ENCODE assay signal across 8 cellular contexts in the genomic region with DNA sequence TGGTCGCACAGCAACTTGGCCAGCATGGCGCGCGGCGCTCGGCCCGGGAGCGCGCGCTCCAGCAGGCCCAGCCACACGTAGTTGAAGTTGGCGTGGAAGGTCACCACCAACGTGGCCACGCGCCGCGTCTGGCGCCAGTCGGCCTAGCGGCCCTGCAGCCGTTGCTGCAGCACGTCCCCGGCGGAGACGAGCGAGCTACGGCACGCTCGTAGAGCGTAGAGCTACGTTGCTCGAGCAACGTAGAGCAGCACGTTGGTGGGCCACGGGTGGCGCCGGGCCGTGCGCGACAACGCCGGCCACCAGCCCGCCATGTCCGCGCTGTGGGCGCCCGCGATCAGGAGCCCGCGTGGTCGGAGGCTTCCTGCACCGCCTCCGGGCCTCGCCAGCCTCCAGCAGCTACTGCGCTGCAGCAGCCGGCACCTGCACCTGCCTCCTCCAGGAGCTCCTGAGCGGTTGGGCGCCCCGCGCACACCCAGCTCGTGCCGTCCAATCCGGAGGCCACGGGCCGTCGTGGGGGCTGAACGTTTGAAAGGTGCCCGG. TPM values are rescaled to one million over a fixed set of nuclear protein-coding genes. Genes with fewer than 3 reads are reported as not detected.
DNase-seq lines count a peak whose midpoint lies in the region; ATAC-seq, FAIRE-seq and TF ChIP-seq lines count a peak whose summit lies in the region.

No MANE protein-coding gene starts in this region.

- H3K27ac ChIP-seq in duodenal mucosa (ENCODE audit: low read depth, low read length) (no peak overlapping the region), pancreas (peak overlapping the region; percentile 44 to 81 (median 52)), thymus (ENCODE audit: low read depth) (no peak overlapping the region)

- no peak for FAIRE-seq in pancreas (lab: Jason Lieb, UNC)

- ATAC-seq in pancreas (peak; percentile 93 to 96 (median 94)), HG02798 (IDR thresholded peaks at IDR 0.05; ENCODE audit: poor library complexity, unreplicated experiment) (no peak)

- H3K9ac ChIP-seq in duodenal mucosa (ENCODE audit: low read depth in 1 of 2, low read length in 2 of 2): peak overlapping the region; percentile 25 to 70

- TF ChIP-seq CTCF in pancreas (IDR thresholded peaks at IDR 0.05): no peak

- 0 to 1% methylated on average over 63 to 68 of the region's 68 CpGs for WGBS in pancreas, 2 donors
- WGBS in thymus: under 1% methylated on average over 68 of the region's 68 CpGs

- H3K9me3 ChIP-seq in duodenal mucosa (ENCODE audit: control insufficient read depth in 1 of 2, low read length in 2 of 2) (no peaks in the 10 kb centered on the region), pancreas (no peaks in the 10 kb centered on the region), thymus (ENCODE audit: control insufficient read depth) (no peaks in the 10 kb centered on the region)

- H3K4me3 ChIP-seq in duodenal mucosa (ENCODE audit: low read depth in 1 of 2, low read length in 2 of 2) (peak overlapping the region; percentile 63 to 72), pancreas (peak overlapping the region; percentile 31 to 68 (median 56)), thymus (ENCODE audit: low read length) (peak overlapping the region; percentile 70)

- H3K4me1 ChIP-seq in duodenal mucosa (ENCODE audit: control insufficient read depth in 1 of 2, insufficient read depth in 2 of 2, low read length in 2 of 2) (no peaks in the 10 kb centered on the region), pancreas (no peaks in the 10 kb centered on the region), thymus (ENCODE audit: control insufficient read depth, insufficient read depth, low read length) (peaks cover 2% of the 10 kb centered on the region)

- H3K36me3 ChIP-seq in duodenal mucosa (ENCODE audit: control insufficient read depth in 1 of 2, insufficient read depth in 2 of 2, low read length in 2 of 2) (peaks cover 0 to 4% of the 10 kb centered on the region in 2 donors), pancreas (no peaks in the 10 kb centered on the region), thymus (ENCODE audit: control insufficient read depth, insufficient read depth) (no peaks in the 10 kb centered on the region)

- intact Hi-C loops in pancreas (cut with DNase I): no loop called here

- DNase-seq in DMS153 treated with DMSO at 0.1 percent for 48 hours (lab: John Stamatoyannopoulos, UW; ENCODE audit: unreplicated experiment) (peak; percentile 46), NCI-H2081 (lab: John Stamatoyannopoulos, UW) (peak; percentile 87 to 93), pancreas (peak; percentile 69 to 94 (median 78)), cortex of kidney (lab: John Stamatoyannopoulos, UW) (no peak)
- DNase-seq in activated CD4-positive, alpha-beta T cell treated with anti-CD3 and anti-CD28 coated beads, Interleukin-2, amount 50 U/mL, for 48 hours: peak; percentile 68 to 75

- H3K27me3 ChIP-seq in duodenal mucosa (ENCODE audit: control insufficient read depth in 1 of 2, insufficient read depth in 2 of 2, low read length in 2 of 2) (no peaks in the 10 kb centered on the region), pancreas (no peaks in the 10 kb centered on the region), thymus (ENCODE audit: control insufficient read depth, insufficient read depth) (no peaks in the 10 kb centered on the region)

RNA-seq across cellular contexts. Expression of a gene that starts 13.4 kb away (rescaled TPM):
- 10 to 100 TPM in 3 of 6 donors, 1 to 10 TPM in 3; 5.7 to 18.3 (median 9.0) TPM for total RNA-seq in pancreas
- polyA plus RNA-seq in pancreas (10 to 100 TPM; 29.7 to 46.7 TPM), thymus (25.9 TPM)

RNA-seq across cellular contexts. Expression of a gene that starts 14.6 kb away (rescaled TPM):
- total RNA-seq in pancreas: 1 to 10 TPM in 2 of 6 donors, under 1 TPM in 3, not detected in 1; 0.08 to 2.4 (median 0.74) TPM
- polyA plus RNA-seq in pancreas: not detected
- polyA plus RNA-seq in thymus: not detected

RNA-seq across cellular contexts. Expression of a gene that starts 26.4 kb away (rescaled TPM):
- 1 to 10 TPM in 3 of 6 donors, under 1 TPM in 3; 0.41 to 1.5 (median 1.1) TPM for total RNA-seq in pancreas
- 1 to 10 TPM; 5.6 to 6.0 TPM for polyA plus RNA-seq in pancreas
- 1.2 TPM for polyA plus RNA-seq in thymus

Comparison
In these comparisons a context has a peak if more than half of its experiments do, and no peak if none do; other contexts are left out.
1. H3K27ac ChIP-seq: peak in pancreas (4 of 4); none in duodenal mucosa (single experiment) and thymus (single experiment).
2. Peak in every context shown above with its lines, with median percentiles within 50 percentile points of each other: H3K4me3 ChIP-seq.